Comparison of ENCODE assay signal across 26 cellular contexts in genomic region chrX:2243913-2244460, GRCh38.
DNase-seq lines count a peak whose midpoint lies in the region; ATAC-seq and TF ChIP-seq lines count a peak whose summit lies in the region.
"Had no signal": no experiment of that assay in that cellular context is flagged by ENCODE, and none has a peak within 500 bp of the region (broad histone marks: within the 10 kb centered on the region; RNA-seq: fewer than 3 reads in every experiment).

No MANE protein-coding gene starts in this region.

- H3K14ac ChIP-seq in H9 (ENCODE audit: insufficient read depth, low read length): no peak overlapping the region

- intact Hi-C loops in A673 (cut with micrococcal nuclease; ENCODE audit: unreplicated experiment): no loop called here
- intact Hi-C loops in naive thymus-derived CD4-positive, alpha-beta T cell (cut with micrococcal nuclease): no loop called here

- ATAC-seq in naive thymus-derived CD4-positive, alpha-beta T cell: no peak
- ATAC-seq: left lobe of liver, SK-N-SH treated with all-trans-retinoic acid at 6 μM for 48 hours, WTC11 had no signal

- H3K79me1 ChIP-seq in H9 (ENCODE audit: insufficient read depth, low read depth, low read length, poor library complexity, severe bottlenecking): no peaks in the 10 kb centered on the region

- H2BK20ac ChIP-seq in H9 (ENCODE audit: low read depth, low read length, poor library complexity, severe bottlenecking): no peak overlapping the region

- H3T11ph ChIP-seq in H9 (ENCODE audit: low read length): no peak overlapping the region

- H3K4me1 Mint-ChIP-seq in H9 (peaks cover 28 to 34% of the 10 kb centered on the region in 2 experiments), mesothelial cell of epicardium (peaks cover 5% of the 10 kb centered on the region)
- H3K4me1 Mint-ChIP-seq in naive thymus-derived CD4-positive, alpha-beta T cell: peaks cover 0 to 5% (median 0%) of the 10 kb centered on the region in 7 donors

- H3K9me3 ChIP-seq in A673 (ENCODE audit: low read depth, low read length, poor library complexity, severe bottlenecking): no peaks in the 10 kb centered on the region
- no peaks in the 10 kb centered on the region for H3K9me3 ChIP-seq in H9 (ENCODE audit: control insufficient read depth, low read depth, low read length)
- peaks cover 0 to 25% (median 0%) of the 10 kb centered on the region in 3 experiments for H3K9me3 ChIP-seq in naive thymus-derived CD4-positive, alpha-beta T cell (ENCODE audit: control insufficient read depth in 2 of 3, low read length in 3 of 3)
- H3K9me3 ChIP-seq: esophagus squamous epithelium, prostate gland, tibial artery had no signal

- H3K36me3 ChIP-seq in A673 (ENCODE audit: insufficient read depth, low read length, poor library complexity, severe bottlenecking): no peaks in the 10 kb centered on the region
- H3K36me3 ChIP-seq in naive thymus-derived CD4-positive, alpha-beta T cell (ENCODE audit: control insufficient read depth in 2 of 3, insufficient read depth in 3 of 3, low read length in 3 of 3): peaks cover 0 to 22% (median 0%) of the 10 kb centered on the region in 3 experiments
- H3K36me3 ChIP-seq: breast epithelium, prostate gland had no signal

- no peak overlapping the region for H4K8ac ChIP-seq in H9 (replicated peaks; ENCODE audit: insufficient read length, low read depth, low read length)

- CTCF ChIA-PET in A673 (lab: Charles Lee): no interaction called here
- CTCF ChIA-PET in naive thymus-derived CD4-positive, alpha-beta T cell (lab: Charles Lee): no interaction called here

- H3K18ac ChIP-seq in H9 (ENCODE audit: insufficient read length, low read depth, low read length): no peak overlapping the region

- H3K9me3 Mint-ChIP-seq in H9 (no peaks in the 10 kb centered on the region), mesothelial cell of epicardium (peaks cover 4% of the 10 kb centered on the region)
- peaks cover 0 to 77% (median 33%) of the 10 kb centered on the region in 11 donors for H3K9me3 Mint-ChIP-seq in naive thymus-derived CD4-positive, alpha-beta T cell
- H3K9me3 Mint-ChIP-seq: WTC11 had no signal

- no peaks in the 10 kb centered on the region for H3K23me2 ChIP-seq in H9 (ENCODE audit: insufficient read length, low read depth, low read length, poor library complexity, severe bottlenecking)

- H3K4me1 ChIP-seq in A673 (ENCODE audit: insufficient read depth, low read length, poor library complexity, severe bottlenecking) (no peaks in the 10 kb centered on the region), H9 (ENCODE audit: insufficient read depth, low read length) (no peaks in the 10 kb centered on the region; the same call in 1 of the 2 replicates)
- no peaks in the 10 kb centered on the region for H3K4me1 ChIP-seq in naive thymus-derived CD4-positive, alpha-beta T cell (ENCODE audit: control insufficient read depth in 2 of 2, insufficient read depth in 2 of 2, low read length in 2 of 2)
- H3K4me1 ChIP-seq: breast epithelium, esophagus squamous epithelium, prostate gland, tibial artery had no signal

- TF ChIP-seq CTCF in A673 (conservative IDR thresholded peaks at IDR 0.05; ENCODE audit: low read depth, low read length) (no peak), H9 (conservative IDR thresholded peaks at IDR 0.05) (no peak), astrocyte of the cerebellum (IDR thresholded peaks at IDR 0.05; ENCODE audit: low read depth, low read length, missing control alignments) (no peak), mesothelial cell of epicardium (IDR thresholded peaks at IDR 0.05; ENCODE audit: unreplicated experiment) (no peak)

- H3K27me3 Mint-ChIP-seq in H9 (ENCODE audit: low read depth) (no peaks in the 10 kb centered on the region; the same call in 1 of the 2 replicates), mesothelial cell of epicardium (ENCODE audit: low read depth) (no peaks in the 10 kb centered on the region)
- no peaks in the 10 kb centered on the region for H3K27me3 Mint-ChIP-seq in naive thymus-derived CD4-positive, alpha-beta T cell
- H3K27me3 Mint-ChIP-seq: activated CD4-positive, alpha-beta memory T cell treated with anti-CD3 and anti-CD28 coated beads for 36 hours had no signal

- H2BK15ac ChIP-seq in H9 (ENCODE audit: low read depth, low read length): no peak overlapping the region

- H2BK5ac ChIP-seq in H9 (ENCODE audit: insufficient read length, low read length): no peak overlapping the region

- H3K4me3 Mint-ChIP-seq in H9: no peak overlapping the region
- H3K4me3 Mint-ChIP-seq in mesothelial cell of epicardium: no peak overlapping the region
- no peak overlapping the region for H3K4me3 Mint-ChIP-seq in naive thymus-derived CD4-positive, alpha-beta T cell
- H3K4me3 Mint-ChIP-seq: activated CD4-positive, alpha-beta memory T cell treated with anti-CD3 and anti-CD28 coated beads for 36 hours; HFFc6; T-helper 2 cell treated with Interferon-gamma antibody and Interleukin-4, amounts not matched to agents 5 μg/mL and 100 μg/mL, for 36 hours; WTC11 had no signal

- peaks cover 12 to 22% (median 15%) of the 10 kb centered on the region in 3 experiments for H3K36me3 Mint-ChIP-seq in H9 (ENCODE audit: insufficient read depth in 1 of 3, low read depth in 3 of 3)
- peaks cover 26% of the 10 kb centered on the region for H3K36me3 Mint-ChIP-seq in mesothelial cell of epicardium
- H3K36me3 Mint-ChIP-seq in naive thymus-derived CD4-positive, alpha-beta T cell: peaks cover 20 to 57% (median 51%) of the 10 kb centered on the region in 5 donors

- no peak overlapping the region for H2BK12ac ChIP-seq in H9 (ENCODE audit: insufficient read length, low read depth, low read length)

- no peak overlapping the region for H4K91ac ChIP-seq in H9 (ENCODE audit: insufficient read length, low read depth, low read length)

- H3K27ac Mint-ChIP-seq in H9 (peak overlapping the region in 2 of 3 experiments; percentile 5 to 58; a peak in 2 of 7 replicates), mesothelial cell of epicardium (peak overlapping the region; percentile 5)
- H3K27ac Mint-ChIP-seq in naive thymus-derived CD4-positive, alpha-beta T cell: no peak overlapping the region
- H3K27ac Mint-ChIP-seq: activated CD4-positive, alpha-beta memory T cell treated with anti-CD3 and anti-CD28 coated beads for 36 hours; HFFc6; T-helper 2 cell treated with Interferon-gamma antibody and Interleukin-4, amounts not matched to agents 5 μg/mL and 100 μg/mL, for 36 hours; WTC11 had no signal

- BruUV-seq in A673 (replicated peaks; lab: Mats Ljungman, UMichigan): no TSS peak

- no peak overlapping the region for H2AK5ac ChIP-seq in H9 (ENCODE audit: insufficient read length, low read length)

- no peaks in the 10 kb centered on the region for H3K79me2 ChIP-seq in H9 (ENCODE audit: insufficient read depth, low read length)

- POLR2A ChIA-PET in A673 (lab: Charles Lee; ENCODE audit: low non-redundant PET): no interaction called here
- POLR2A ChIA-PET in naive thymus-derived CD4-positive, alpha-beta T cell (lab: Charles Lee): no interaction called here

- H3K23ac ChIP-seq in H9 (ENCODE audit: insufficient read length, low read depth, low read length): no peak overlapping the region

- H4K5ac ChIP-seq in H9 (ENCODE audit: insufficient read length, low read depth, low read length): no peak overlapping the region

- in situ Hi-C loops in astrocyte of the cerebellum (cut with HindIII; ENCODE audit: low sequenced_read_pairs): loop anchor here (5.0 kb wide), 1 partner anchor 37 kb away; no protein-coding TSS in a partner anchor

- no peak overlapping the region for H3K56ac ChIP-seq in H9 (ENCODE audit: insufficient read length, low read depth, low read length)

- H3K4me2 ChIP-seq in H9 (ENCODE audit: insufficient read depth, insufficient read length, low read length): no peak overlapping the region
- H3K4me2 ChIP-seq: smooth muscle cell had no signal

- H3K4ac ChIP-seq in H9 (ENCODE audit: low read depth, low read length): no peak overlapping the region

- no peak overlapping the region for H2AFZ ChIP-seq in H9 (ENCODE audit: low read length)

- WGBS in H9 (ENCODE audit: extremely low coverage, insufficient read length, low lambda C conversion rate): no CpG with 5 or more reads among the region's 12 CpGs

- H3K27ac ChIP-seq in A673 (ENCODE audit: low read depth, low read length, poor library complexity, severe bottlenecking) (no peak overlapping the region), H9 (ENCODE audit: insufficient read length, low read depth, low read length) (no peak overlapping the region)
- H3K27ac ChIP-seq in naive thymus-derived CD4-positive, alpha-beta T cell (ENCODE audit: low read depth, low read length): no peak overlapping the region
- H3K27ac ChIP-seq: breast epithelium, C4-2B, coronary artery, esophagus squamous epithelium, prostate gland, RWPE1, tibial artery had no signal

- H2BK120ac ChIP-seq in H9 (ENCODE audit: low read depth, low read length, poor library complexity, severe bottlenecking): no peak overlapping the region

- H3K4me3 ChIP-seq in A673 (ENCODE audit: low read depth, low read length, poor library complexity, severe bottlenecking): no peak overlapping the region
- H3K4me3 ChIP-seq in astrocyte of the cerebellum (ENCODE audit: low read depth, low read length): no peak overlapping the region
- no peak overlapping the region for H3K4me3 ChIP-seq in naive thymus-derived CD4-positive, alpha-beta T cell (ENCODE audit: low read length)
- H3K4me3 ChIP-seq: breast epithelium, coronary artery, esophagus squamous epithelium, prostate gland, smooth muscle cell, tibial artery had no signal

- H4K20me1 ChIP-seq in H9 (ENCODE audit: control insufficient read depth, insufficient read depth, insufficient read length): no peaks in the 10 kb centered on the region

- DNase-seq in A673 (ENCODE audit: low spot score) (peak; percentile 48), H9 (no peak), astrocyte of the cerebellum (ENCODE audit: low read depth) (peak; percentile 6), mesothelial cell of epicardium (ENCODE audit: low spot score in 2 of 2, unreplicated experiment in 2 of 2) (no peak), SKM-1 (lab: John Stamatoyannopoulos, UW; ENCODE audit: unreplicated experiment) (no peak), Kasumi-1 (lab: John Stamatoyannopoulos, UW) (no peak)
- no peak for DNase-seq in naive thymus-derived CD4-positive, alpha-beta T cell
- no peak for DNase-seq in stimulated activated naive CD4-positive, alpha-beta T cell treated with Interleukin-2 at 50 U/mL for 16 hours (lab: John Stamatoyannopoulos, UW)
- DNase-seq: activated CD4-positive, alpha-beta memory T cell treated with anti-CD3 and anti-CD28 coated beads for 36 hours; esophagus squamous epithelium; glutamatergic neuron; HFFc6; NCI-H1048; NCI-H187; stimulated activated naive CD4-positive, alpha-beta T cell; tibial artery had no signal

- H3K27me3 ChIP-seq in A673 (replicated peaks; ENCODE audit: insufficient read depth, low read depth, low read length, poor library complexity) (no peaks in the 10 kb centered on the region), H9 (ENCODE audit: insufficient read depth, low read length) (no peaks in the 10 kb centered on the region)
- H3K27me3 ChIP-seq in naive thymus-derived CD4-positive, alpha-beta T cell (ENCODE audit: control insufficient read depth in 2 of 2, insufficient read depth in 2 of 2, low read length in 2 of 2): no peaks in the 10 kb centered on the region
- H3K27me3 ChIP-seq: breast epithelium, esophagus squamous epithelium, tibial artery had no signal

- H3K9ac ChIP-seq in H9 (ENCODE audit: extremely low read depth, insufficient read length, low read length): no peak overlapping the region

Comparison
In these comparisons a context has a peak if more than half of its experiments do, and no peak if none do; other contexts are left out.
1. DNase-seq: peak in A673 (single experiment) and astrocyte of the cerebellum (single experiment); none in H9 (single experiment), mesothelial cell of epicardium (0 of 2), naive thymus-derived CD4-positive, alpha-beta T cell (0 of 9), SKM-1 (single experiment), stimulated activated naive CD4-positive, alpha-beta T cell treated with Interleukin-2 at 50 U/mL for 16 hours (single experiment) and Kasumi-1 (0 of 2).
2. H3K27ac Mint-ChIP-seq: peak in H9 (2 of 3) and mesothelial cell of epicardium (single experiment); none in naive thymus-derived CD4-positive, alpha-beta T cell (0 of 9).